ENCODE assay signal across 1 cellular context in the genomic region with DNA sequence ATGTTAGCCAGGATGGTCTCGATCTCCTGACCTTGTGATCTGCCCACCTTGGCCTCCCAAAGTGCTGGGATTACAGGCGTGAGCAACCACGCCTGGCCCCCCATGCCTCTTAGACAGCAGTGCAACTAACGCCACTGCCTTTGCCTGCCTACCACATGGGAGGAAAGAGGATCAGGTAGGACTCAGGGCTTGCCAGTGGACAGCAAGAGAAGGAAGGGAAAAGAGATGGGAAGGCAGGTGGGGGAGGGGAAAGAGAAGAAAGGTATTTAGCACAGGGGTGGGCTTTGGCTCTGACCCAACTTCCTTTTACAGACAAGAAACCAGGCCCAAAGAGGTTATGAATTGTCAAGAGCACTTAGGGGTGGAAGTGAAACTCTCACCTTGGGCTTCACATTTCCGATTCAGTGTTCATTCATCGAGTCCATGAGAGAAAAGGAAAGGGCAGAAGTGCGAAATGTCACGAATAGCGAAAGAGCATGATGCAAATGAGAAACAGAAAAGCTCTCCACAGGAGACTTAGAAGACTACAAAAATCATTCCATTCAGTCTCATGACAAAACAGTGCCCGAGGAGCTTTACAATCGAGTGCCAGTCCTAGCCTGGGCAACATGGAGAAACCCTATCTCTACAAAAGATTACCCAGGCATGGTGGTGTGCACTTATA.
TF ChIP-seq lines count a peak whose summit lies in the region.

No MANE protein-coding gene starts in this region.

TF ChIP-seq in GM12878, 131 proteins besides CTCF, POLR2A, EP300 and RAD21 (continued from another document and continues in another):
- TF ChIP-seq PRDM15 (CRISPR knock-in tag; IDR thresholded peaks at IDR 0.05) (peak; percentile 49; the same call in 1 of the 2 replicates), DPF2 (IDR thresholded peaks at IDR 0.05) (peak; percentile 98), POU2F2 (IDR thresholded peaks at IDR 0.05; ENCODE audit: borderline replicate concordance, low read depth, low read length) (peak; percentile 92), YY1 (IDR thresholded peaks at IDR 0.05; ENCODE audit: low read depth, low read length) (peak; percentile 67; the same call in 1 of the 2 replicates), ZNF384 (IDR thresholded peaks at IDR 0.05; ENCODE audit: borderline replicate concordance, low read depth, low read length) (no peak), ZSCAN29 (IDR thresholded peaks at IDR 0.05) (peak; percentile 56; the same call in 1 of the 2 replicates), EED (IDR thresholded peaks at IDR 0.05; ENCODE audit: low read depth) (peak; percentile 95; the same call in 1 of the 2 replicates), TBL1XR1 (IDR thresholded peaks at IDR 0.05; ENCODE audit: low read depth, low read length) (peak; percentile 99), MAX (IDR thresholded peaks at IDR 0.05; ENCODE audit: low read depth, low read length) (no peak), ZBED1 (IDR thresholded peaks at IDR 0.05; ENCODE audit: borderline replicate concordance) (peak; percentile 90), NR2C2 (IDR thresholded peaks at IDR 0.05; ENCODE audit: borderline replicate concordance, control insufficient read depth, insufficient read length, low read depth) (no peak), SREBF1 (IDR thresholded peaks at IDR 0.05; ENCODE audit: low read length) (no peak), STAT3 (IDR thresholded peaks at IDR 0.05; ENCODE audit: low read depth, low read length) (peak; percentile 99), TARDBP (IDR thresholded peaks at IDR 0.05; ENCODE audit: borderline replicate concordance) (peak; percentile 8; the same call in 1 of the 2 replicates), HDAC6 (IDR thresholded peaks at IDR 0.05; ENCODE audit: unreplicated experiment) (no peak), ZNF687 (IDR thresholded peaks at IDR 0.05) (peak; percentile 93), CHD2 (IDR thresholded peaks at IDR 0.05; ENCODE audit: borderline replicate concordance, low read depth, low read length) (peak; percentile 82), RUNX3 (IDR thresholded peaks at IDR 0.05; ENCODE audit: low read length) (peak; percentile 96), NR2C1 (IDR thresholded peaks at IDR 0.05) (no peak), NFYA (IDR thresholded peaks at IDR 0.05; ENCODE audit: borderline replicate concordance, low read depth, low read length) (no peak), BHLHE40 (IDR thresholded peaks at IDR 0.05; ENCODE audit: borderline replicate concordance in 1 of 2, low read depth in 2 of 2, low read length in 1 of 2) (peak; percentile 85 to 89), POLR2AphosphoS2 (IDR thresholded peaks at IDR 0.05; ENCODE audit: low read depth, low read length) (no peak), TAF1 (IDR thresholded peaks at IDR 0.05; ENCODE audit: borderline replicate concordance, low read depth, low read length) (peak; percentile 66; the same call in 1 of the 2 replicates), RAD51 (IDR thresholded peaks at IDR 0.05) (no peak), HDAC2 (IDR thresholded peaks at IDR 0.05) (no peak), ZNF592 (IDR thresholded peaks at IDR 0.05) (peak; percentile 87), MTA3 (IDR thresholded peaks at IDR 0.05; ENCODE audit: borderline replicate concordance, low read length) (peak; percentile 92), SREBF2 (IDR thresholded peaks at IDR 0.05; ENCODE audit: low read length) (no peak), EZH2 (IDR thresholded peaks at IDR 0.05; ENCODE audit: borderline replicate concordance, control insufficient read depth, low read depth, low read length) (no peak), NFXL1 (IDR thresholded peaks at IDR 0.05; ENCODE audit: borderline replicate concordance) (no peak), CBX5 (IDR thresholded peaks at IDR 0.05; ENCODE audit: low read depth) (peak; percentile 69; the same call in 1 of the 2 replicates), BCL11A (IDR thresholded peaks at IDR 0.05; ENCODE audit: low read depth, low read length) (peak; percentile 97), KDM1A (IDR thresholded peaks at IDR 0.05; ENCODE audit: borderline replicate concordance) (no peak), MTA2 (IDR thresholded peaks at IDR 0.05; ENCODE audit: low read depth) (peak; percentile 99), ATF2 (IDR thresholded peaks at IDR 0.05; ENCODE audit: low read length) (peak; percentile 98), IRF3 (IDR thresholded peaks at IDR 0.05) (no peak)
- TF ChIP-seq, protein P1, sequence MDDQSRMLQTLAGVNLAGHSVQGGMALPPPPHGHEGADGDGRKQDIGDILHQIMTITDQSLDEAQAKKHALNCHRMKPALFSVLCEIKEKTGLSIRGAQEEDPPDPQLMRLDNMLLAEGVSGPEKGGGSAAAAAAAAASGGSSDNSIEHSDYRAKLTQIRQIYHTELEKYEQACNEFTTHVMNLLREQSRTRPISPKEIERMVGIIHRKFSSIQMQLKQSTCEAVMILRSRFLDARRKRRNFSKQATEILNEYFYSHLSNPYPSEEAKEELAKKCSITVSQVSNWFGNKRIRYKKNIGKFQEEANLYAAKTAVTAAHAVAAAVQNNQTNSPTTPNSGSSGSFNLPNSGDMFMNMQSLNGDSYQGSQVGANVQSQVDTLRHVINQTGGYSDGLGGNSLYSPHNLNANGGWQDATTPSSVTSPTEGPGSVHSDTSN (IDR thresholded peaks at IDR 0.05; ENCODE audit: insufficient replicate concordance, low read depth, low read length): no peak
- TF ChIP-seq, protein P2, sequence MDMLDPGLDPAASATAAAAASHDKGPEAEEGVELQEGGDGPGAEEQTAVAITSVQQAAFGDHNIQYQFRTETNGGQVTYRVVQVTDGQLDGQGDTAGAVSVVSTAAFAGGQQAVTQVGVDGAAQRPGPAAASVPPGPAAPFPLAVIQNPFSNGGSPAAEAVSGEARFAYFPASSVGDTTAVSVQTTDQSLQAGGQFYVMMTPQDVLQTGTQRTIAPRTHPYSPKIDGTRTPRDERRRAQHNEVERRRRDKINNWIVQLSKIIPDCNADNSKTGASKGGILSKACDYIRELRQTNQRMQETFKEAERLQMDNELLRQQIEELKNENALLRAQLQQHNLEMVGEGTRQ (IDR thresholded peaks at IDR 0.05; ENCODE audit: borderline replicate concordance, low read depth, low read length): no peak
